ENCODE assay signal across 1 cellular context in the genomic region with DNA sequence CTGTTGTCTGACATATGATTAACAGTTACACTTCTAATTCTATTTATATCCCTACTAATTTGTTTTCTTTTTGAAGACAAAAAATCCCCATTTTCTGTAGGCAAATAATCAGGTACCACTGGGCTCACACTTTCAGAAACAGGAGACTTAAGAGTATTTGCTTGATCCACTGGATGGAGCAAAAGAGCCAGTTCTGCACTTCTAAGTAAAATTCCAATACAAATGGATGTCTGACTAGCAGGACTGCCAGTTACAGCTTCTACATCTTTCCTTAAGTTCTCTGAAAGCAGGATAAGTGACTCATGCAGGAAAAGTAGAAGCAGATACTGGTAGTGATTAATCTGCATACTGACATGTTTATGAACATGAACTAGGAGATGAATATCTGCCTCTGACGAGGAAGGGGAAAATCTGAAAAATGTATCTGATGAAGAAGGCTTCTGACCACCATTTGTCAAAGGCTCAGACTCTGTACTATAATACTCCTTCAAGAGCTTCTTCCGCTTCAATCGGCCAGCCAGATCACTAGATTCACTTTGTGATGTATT.
TF ChIP-seq lines count a peak whose summit lies in the region.

No MANE protein-coding gene starts in this region.

TF ChIP-seq in HCT116, 20 proteins besides CTCF, POLR2A, EP300 and RAD21:
- TF ChIP-seq EZH2phosphoT487 (IDR thresholded peaks at IDR 0.05; ENCODE audit: borderline replicate concordance), result no peak
- no peak for TF ChIP-seq SIN3A (IDR thresholded peaks at IDR 0.05; ENCODE audit: low read depth)
- TF ChIP-seq FOSL1 (IDR thresholded peaks at IDR 0.05; ENCODE audit: low read depth), result no peak
